ENCODE assay signal across 8 cellular contexts in the genomic region with DNA sequence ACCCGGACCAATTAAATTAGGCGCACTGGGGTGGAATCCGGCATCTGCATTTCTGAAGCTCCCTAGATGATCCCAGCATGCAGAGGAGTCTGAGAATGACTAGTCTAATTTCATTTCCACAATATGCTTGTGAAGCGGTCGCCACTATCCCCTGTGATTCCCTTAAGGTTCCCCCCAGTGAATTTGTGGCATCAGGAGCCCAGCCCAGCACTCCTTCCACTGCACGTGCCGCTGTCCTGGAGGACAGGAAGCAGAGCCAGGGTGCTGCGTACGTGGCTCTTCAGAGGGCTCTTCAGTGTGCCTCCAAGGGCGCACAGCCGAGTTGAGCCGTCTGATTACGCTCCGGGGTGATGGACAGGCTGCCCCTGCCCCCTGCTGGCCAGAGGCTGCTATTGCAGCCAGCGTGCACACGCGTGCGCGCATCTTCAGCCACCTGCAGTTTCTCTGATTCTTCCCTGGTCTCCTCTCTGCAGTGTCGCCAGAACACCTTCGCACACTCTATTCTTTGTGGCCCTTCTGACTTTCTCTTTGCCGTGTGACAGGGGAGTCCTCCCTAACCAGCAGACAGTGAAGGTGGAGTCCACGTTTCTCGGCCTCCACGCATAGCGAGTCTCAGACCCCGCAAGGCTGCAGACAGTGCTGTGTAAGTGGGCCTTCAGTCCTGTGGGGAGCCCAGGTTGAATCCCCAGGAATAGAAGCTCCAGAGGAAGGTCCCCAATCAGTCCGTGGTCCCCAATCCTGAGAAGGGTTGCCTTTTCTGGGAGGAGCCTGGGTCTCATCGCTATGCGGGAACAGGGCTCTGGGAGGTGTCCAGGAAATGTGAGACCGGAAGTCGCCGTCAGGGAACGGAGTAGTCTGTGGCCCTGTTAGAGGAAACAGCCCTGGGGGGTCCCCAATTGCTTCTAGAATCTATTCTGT. TPM values are rescaled to one million over a fixed set of nuclear protein-coding genes. Genes with fewer than 3 reads are reported as not detected.
A peak's percentile ranks its signal among the peaks of the same experiment; 100 is the strongest.
DNase-seq lines count a peak whose midpoint lies in the region; ATAC-seq and TF ChIP-seq lines count a peak whose summit lies in the region.

No MANE protein-coding gene starts in this region.

- intact Hi-C loops in cardiac septum (cut with DNase I), result loop anchor here (10.0 kb wide), 1 partner anchor 1974 kb away; no protein-coding TSS in a partner anchor

- ATAC-seq in HG02610 (IDR thresholded peaks at IDR 0.05; ENCODE audit: unreplicated experiment), result peak; percentile 88

- TF ChIP-seq CTCF in GM10266 (IDR thresholded peaks at IDR 0.05; ENCODE audit: control insufficient read depth, insufficient read depth, low read depth, missing control alignments), result peak; percentile 100
- TF ChIP-seq CTCF in progenitor cell of endocrine pancreas (IDR thresholded peaks at IDR 0.05; ENCODE audit: unreplicated experiment), result peak; percentile 99

- WGBS in urinary bladder, result 20% methylated on average over 34 of the region's 34 CpGs

- peak overlapping the region; percentile 6 for H3K4me3 ChIP-seq in urinary bladder (ENCODE audit: low read depth, low read length)

- peak overlapping the region; percentile 69 for H3K4me3 Mint-ChIP-seq in activated naive CD8-positive, alpha-beta T cell treated with anti-CD3 and anti-CD28 coated beads for 36 hours
- peak overlapping the region; percentile 33 for H3K4me3 Mint-ChIP-seq in progenitor cell of endocrine pancreas (ENCODE audit: low read depth)

- DNase-seq in GM10266 (ENCODE audit: extremely low spot score) (peak; percentile 74), NCI-H1092 (lab: John Stamatoyannopoulos, UW) (peak; percentile 82), SKM-1 (lab: John Stamatoyannopoulos, UW; ENCODE audit: unreplicated experiment) (peak; percentile 84), cardiac septum (ENCODE audit: low spot score) (peak; percentile 92), progenitor cell of endocrine pancreas (ENCODE audit: low spot score, unreplicated experiment) (peak; percentile 71)
- peak; percentile 83 for DNase-seq in activated naive CD8-positive, alpha-beta T cell treated with anti-CD3 and anti-CD28 coated beads for 36 hours

- H3K27ac Mint-ChIP-seq in activated naive CD8-positive, alpha-beta T cell treated with anti-CD3 and anti-CD28 coated beads for 36 hours, result peak overlapping the region; percentile 84
- no peak overlapping the region for H3K27ac Mint-ChIP-seq in progenitor cell of endocrine pancreas

- peaks cover 19% of the 10 kb centered on the region for H3K4me1 Mint-ChIP-seq in activated naive CD8-positive, alpha-beta T cell treated with anti-CD3 and anti-CD28 coated beads for 36 hours
- peaks cover 2% of the 10 kb centered on the region for H3K4me1 Mint-ChIP-seq in progenitor cell of endocrine pancreas (ENCODE audit: low read depth)

- no peaks in the 10 kb centered on the region for H3K36me3 Mint-ChIP-seq in activated naive CD8-positive, alpha-beta T cell treated with anti-CD3 and anti-CD28 coated beads for 36 hours
- no peaks in the 10 kb centered on the region for H3K36me3 Mint-ChIP-seq in progenitor cell of endocrine pancreas (ENCODE audit: insufficient read depth)

- H3K4me1 ChIP-seq in urinary bladder (ENCODE audit: insufficient read depth), result no peaks in the 10 kb centered on the region

- no peaks in the 10 kb centered on the region for H3K36me3 ChIP-seq in urinary bladder (ENCODE audit: insufficient read depth)

- H3K9me3 Mint-ChIP-seq in activated naive CD8-positive, alpha-beta T cell treated with anti-CD3 and anti-CD28 coated beads for 36 hours, result no peaks in the 10 kb centered on the region
- H3K9me3 Mint-ChIP-seq in progenitor cell of endocrine pancreas (ENCODE audit: low read depth), result no peaks in the 10 kb centered on the region

- H3K27ac ChIP-seq in urinary bladder (ENCODE audit: low read depth), result no peak overlapping the region

- no peaks in the 10 kb centered on the region for H3K27me3 Mint-ChIP-seq in activated naive CD8-positive, alpha-beta T cell treated with anti-CD3 and anti-CD28 coated beads for 36 hours
- H3K27me3 Mint-ChIP-seq in progenitor cell of endocrine pancreas, result peaks cover 55% of the 10 kb centered on the region

RNA-seq across cellular contexts. Expression of gene NCR2, which starts 16.5 kb away (rescaled TPM):
- total RNA-seq in activated naive CD8-positive, alpha-beta T cell treated with anti-CD3 and anti-CD28 coated beads for 36 hours, result under 1 TPM; 0.31 to 0.44 TPM
- not detected for total RNA-seq in cardiac septum
- not detected in 2 replicates for total RNA-seq in progenitor cell of endocrine pancreas
- not detected for total RNA-seq in urinary bladder
- not detected for polyA plus RNA-seq in urinary bladder

RNA-seq across cellular contexts. Expression of gene TREM1, which starts 32.4 kb away (rescaled TPM):
- under 1 TPM in 1 of 2 experiments, not detected in 1; 0.30 TPM for total RNA-seq in activated naive CD8-positive, alpha-beta T cell treated with anti-CD3 and anti-CD28 coated beads for 36 hours
- 2.6 TPM for total RNA-seq in cardiac septum
- not detected in 2 replicates for total RNA-seq in progenitor cell of endocrine pancreas
- total RNA-seq in urinary bladder, result 0.26 TPM
- 0.66 TPM for polyA plus RNA-seq in urinary bladder
